18 cellular contexts compared by ENCODE assay signal in the genomic region with DNA sequence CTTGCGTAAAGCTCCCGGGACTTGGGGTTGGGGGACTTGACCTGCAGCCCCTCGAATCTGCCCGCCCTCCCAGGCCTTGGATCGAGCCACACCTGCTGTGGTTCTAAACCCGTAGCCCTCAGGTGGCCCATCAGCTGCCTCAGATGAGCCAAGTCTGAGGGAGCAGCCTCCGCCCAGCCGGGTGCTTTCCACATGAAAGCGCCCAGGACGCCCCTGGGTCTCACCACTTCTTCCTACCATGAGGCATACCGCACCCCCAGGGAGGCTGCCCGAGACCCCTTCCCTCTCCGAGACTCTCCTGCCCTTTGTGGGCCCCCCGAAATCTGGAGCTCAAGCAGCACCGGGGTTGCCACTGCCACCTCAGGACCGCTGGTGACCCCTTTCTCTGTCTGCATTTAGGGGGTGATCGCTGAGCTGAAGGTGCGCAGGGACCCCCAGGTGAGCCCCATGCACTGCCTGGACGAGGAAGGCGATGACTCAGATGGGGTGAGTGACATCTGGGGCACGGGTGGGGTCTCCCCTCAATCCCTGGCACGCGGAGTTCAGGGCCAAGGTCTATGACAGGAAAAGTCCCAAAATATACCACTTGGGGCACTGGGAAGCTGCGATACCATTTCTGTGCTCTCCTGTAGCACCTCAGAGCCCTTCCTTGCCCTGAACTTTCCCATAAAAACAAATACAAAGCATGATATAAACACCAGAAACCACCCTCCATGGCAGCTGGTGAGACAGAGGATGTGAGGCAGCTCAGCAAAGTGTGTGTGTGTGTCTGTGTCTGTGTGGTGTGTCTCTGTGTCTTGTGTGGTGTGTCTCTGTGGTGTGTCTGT.
A peak's percentile ranks its signal among the peaks of the same experiment; 100 is the strongest.
DNase-seq lines count a peak whose midpoint lies in the region; ATAC-seq and TF ChIP-seq lines count a peak whose summit lies in the region.
"Had no signal": no experiment of that assay in that cellular context is flagged by ENCODE, and none has a peak within 500 bp of the region (broad histone marks: within the 10 kb centered on the region; RNA-seq: fewer than 3 reads in every experiment).

No MANE protein-coding gene starts in this region.

- H3K27me3 ChIP-seq in CD4-positive, alpha-beta T cell (ENCODE audit: control insufficient read depth, insufficient read depth, low read length), result no peaks in the 10 kb centered on the region
- H3K27me3 ChIP-seq in HCT116 (ENCODE audit: insufficient read depth, low read length) (no peaks in the 10 kb centered on the region), upper lobe of right lung (no peaks in the 10 kb centered on the region)
- H3K27me3 ChIP-seq: neural progenitor cell had no signal

- no peaks in the 10 kb centered on the region for H3K36me3 Mint-ChIP-seq in CD4-positive, alpha-beta T cell (ENCODE audit: low read depth)
- H3K36me3 Mint-ChIP-seq in nephron (ENCODE audit: low read depth), result peaks cover 17% of the 10 kb centered on the region

- POLR2A ChIA-PET in CD4-positive, alpha-beta T cell (lab: Charles Lee), result no interaction called here
- POLR2A ChIA-PET in HCT116 (lab: Charles Lee), result no interaction called here

- no peaks in the 10 kb centered on the region for H4K20me1 ChIP-seq in HCT116 (ENCODE audit: insufficient read depth)

- no peak overlapping the region for H3K4me3 ChIP-seq in HCT116 (replicated peaks in 1 of 2; ENCODE audit: low read depth in 1 of 2, low read length in 2 of 2)
- no peak overlapping the region for H3K4me3 ChIP-seq in choroid plexus epithelial cell (ENCODE audit: low read depth, low read length)
- H3K4me3 ChIP-seq in upper lobe of right lung, result no peak overlapping the region
- H3K4me3 ChIP-seq: neural progenitor cell had no signal

- H3K4me1 ChIP-seq in HCT116 (ENCODE audit: control insufficient read depth in 1 of 2, insufficient read depth in 2 of 2, low read length in 2 of 2) (peaks cover 5 to 13% of the 10 kb centered on the region in 2 experiments; a peak in 3 of 4 replicates), upper lobe of right lung (peaks cover 31% of the 10 kb centered on the region)

- H3K9ac ChIP-seq in HCT116 (ENCODE audit: low read length), result no peak overlapping the region
- H3K9ac ChIP-seq: neural progenitor cell had no signal

- RAD21 ChIA-PET in HCT116 (lab: Charles Lee; ENCODE audit: low non-redundant PET in 1 of 2, low total read pairs in 2 of 2, uncharacterized antibody in 2 of 2, unreplicated experiment in 2 of 2), result no interaction called here

- no TSS peak for BruUV-seq in HCT116 (replicated peaks; lab: Mats Ljungman, UMichigan)

- no peaks in the 10 kb centered on the region for H3K9me3 ChIP-seq in CD4-positive, alpha-beta T cell (ENCODE audit: control insufficient read depth, low read length)
- H3K9me3 ChIP-seq in HCT116 (ENCODE audit: control insufficient read depth in 1 of 2, insufficient read depth in 1 of 2, low read depth in 1 of 2, low read length in 2 of 2) (no peaks in the 10 kb centered on the region), upper lobe of right lung (no peaks in the 10 kb centered on the region)

- TF ChIP-seq CTCF in CD4-positive, alpha-beta T cell (IDR thresholded peaks at IDR 0.05), result no peak
- no peak for TF ChIP-seq CTCF in HCT116 (IDR thresholded peaks at IDR 0.05 in 2 of 3, conservative IDR thresholded peaks at IDR 0.05 in 1 of 3; ENCODE audit: borderline replicate concordance in 1 of 3, insufficient read depth in 1 of 3, low read depth in 2 of 3, low read length in 2 of 3)
- TF ChIP-seq CTCF in choroid plexus epithelial cell (conservative IDR thresholded peaks at IDR 0.05; ENCODE audit: low read depth, low read length), result peak; percentile 16
- TF ChIP-seq CTCF in nephron (IDR thresholded peaks at IDR 0.05; ENCODE audit: unreplicated experiment in 3 of 3), result no peak
- TF ChIP-seq CTCF in upper lobe of right lung (IDR thresholded peaks at IDR 0.05), result no peak

- H3K36me3 ChIP-seq in HCT116 (ENCODE audit: control insufficient read depth in 1 of 2, insufficient read depth in 2 of 2, low read length in 2 of 2), result peaks cover 0 to 15% of the 10 kb centered on the region in 2 experiments; a peak in 1 of 4 replicates
- H3K36me3 ChIP-seq in upper lobe of right lung, result peaks cover 4% of the 10 kb centered on the region
- H3K36me3 ChIP-seq: neural progenitor cell had no signal

- DNase-seq in CD4-positive, alpha-beta T cell, result no peak
- DNase-seq in HCT116 (ENCODE audit: low read depth, low spot score) (no peak), choroid plexus epithelial cell (ENCODE audit: low read depth) (peak; percentile 25), NCI-H82 treated with DMSO at 0.1 percent for 48 hours (lab: John Stamatoyannopoulos, UW; ENCODE audit: unreplicated experiment) (no peak), upper lobe of right lung (no peak)
- DNase-seq in stimulated activated CD4-positive, alpha-beta T cell treated with anti-CD3 and anti-CD28 coated beads, Interleukin-2, amount 100 ng/mL, for 24 hours, result no peak
- DNase-seq: activated CD4-positive, alpha-beta T cell treated with anti-CD3 and anti-CD28 coated beads, Interleukin-2, amount 50 U/mL, for 1 hour; activated naive CD4-positive, alpha-beta T cell treated with Interleukin-2 at 50 U/mL for 16 hours; COR-L47; cortex of kidney; H7; left colon; midbrain; NCI-H1436; NCI-H69; SW 1271 had no signal

- intact Hi-C loops in CD4-positive, alpha-beta T cell (cut with DNase I, micrococcal nuclease), result no loop called here
- intact Hi-C loops in HCT116 (cut with micrococcal nuclease) (loop anchor here (10.0 kb wide), 1 partner anchor 351 kb away; no protein-coding TSS in a partner anchor), upper lobe of right lung (cut with DNase I) (no loop called here)

- H2AFZ ChIP-seq in HCT116 (ENCODE audit: low read depth, low read length, poor library complexity, severe bottlenecking), result no peak overlapping the region
- H2AFZ ChIP-seq: neural progenitor cell had no signal

- H3K9me3 Mint-ChIP-seq in CD4-positive, alpha-beta T cell, result no peaks in the 10 kb centered on the region
- H3K9me3 Mint-ChIP-seq in nephron, result no peaks in the 10 kb centered on the region
- H3K9me3 Mint-ChIP-seq: neural progenitor cell had no signal

- H3K27me3 Mint-ChIP-seq in CD4-positive, alpha-beta T cell, result no peaks in the 10 kb centered on the region
- no peaks in the 10 kb centered on the region for H3K27me3 Mint-ChIP-seq in nephron (ENCODE audit: low read depth)

- no peak overlapping the region for H3K4me3 Mint-ChIP-seq in CD4-positive, alpha-beta T cell
- no peak overlapping the region for H3K4me3 Mint-ChIP-seq in nephron

- no peak for TF ChIP-seq POLR2A in HCT116 (IDR thresholded peaks at IDR 0.05; ENCODE audit: borderline replicate concordance, extremely low read depth, insufficient read depth, insufficient read length)

- no peak overlapping the region for H3K27ac ChIP-seq in CD4-positive, alpha-beta T cell (ENCODE audit: low read depth, low read length)
- peak overlapping the region; percentile 10; the same call in 1 of the 2 replicates for H3K27ac ChIP-seq in HCT116 (ENCODE audit: low read depth, low read length)
- no peak overlapping the region for H3K27ac ChIP-seq in upper lobe of right lung
- H3K27ac ChIP-seq: neural progenitor cell had no signal

- H3K79me2 ChIP-seq in HCT116 (ENCODE audit: insufficient read depth, low read length), result peaks cover 4% of the 10 kb centered on the region; the same call in 1 of the 2 replicates

- no peak overlapping the region for H3K4me2 ChIP-seq in HCT116 (ENCODE audit: low read length)
- H3K4me2 ChIP-seq: neural progenitor cell had no signal

- CTCF ChIA-PET in CD4-positive, alpha-beta T cell (lab: Charles Lee), result no interaction called here
- CTCF ChIA-PET in HCT116 (lab: Charles Lee), result no interaction called here

- H3K9me2 ChIP-seq in HCT116 (ENCODE audit: insufficient read depth), result no peaks in the 10 kb centered on the region

- H3K27ac Mint-ChIP-seq in CD4-positive, alpha-beta T cell, result peak overlapping the region; percentile 38
- peak overlapping the region in 2 of 3 experiments; percentile 12 to 33 for H3K27ac Mint-ChIP-seq in nephron
- H3K27ac Mint-ChIP-seq: neural progenitor cell had no signal

- no peak for ATAC-seq in CD4-positive, alpha-beta T cell (ENCODE audit: poor library complexity)
- no peak for ATAC-seq in HCT116
- no peak for ATAC-seq in upper lobe of right lung
- ATAC-seq: left colon had no signal

- no peak for TF ChIP-seq RAD21 in HCT116 (IDR thresholded peaks at IDR 0.05; ENCODE audit: low read depth)

- peaks cover 29% of the 10 kb centered on the region for H3K4me1 Mint-ChIP-seq in CD4-positive, alpha-beta T cell (ENCODE audit: low read depth)
- H3K4me1 Mint-ChIP-seq in nephron, result peaks cover 35% of the 10 kb centered on the region

TF ChIP-seq in HCT116, 20 proteins besides CTCF, POLR2A, EP300 and RAD21 (continues in another document):
- TF ChIP-seq CBX3 (IDR thresholded peaks at IDR 0.05; ENCODE audit: low read depth), result no peak
- no peak for TF ChIP-seq TCF7L2 (IDR thresholded peaks at IDR 0.05; ENCODE audit: borderline replicate concordance, extremely low read depth, insufficient read depth, insufficient read length)
- TF ChIP-seq SIN3A (IDR thresholded peaks at IDR 0.05; ENCODE audit: low read depth), result no peak
- TF ChIP-seq SRF (IDR thresholded peaks at IDR 0.05; ENCODE audit: low read depth), result no peak
- no peak for TF ChIP-seq ZFX (IDR thresholded peaks at IDR 0.05)
- TF ChIP-seq EZH2 (IDR thresholded peaks at IDR 0.05), result no peak
- no peak for TF ChIP-seq CEBPB (IDR thresholded peaks at IDR 0.05; ENCODE audit: low read depth)
- no peak for TF ChIP-seq EGR1 (IDR thresholded peaks at IDR 0.05; ENCODE audit: low read depth)
- TF ChIP-seq, protein P1, sequence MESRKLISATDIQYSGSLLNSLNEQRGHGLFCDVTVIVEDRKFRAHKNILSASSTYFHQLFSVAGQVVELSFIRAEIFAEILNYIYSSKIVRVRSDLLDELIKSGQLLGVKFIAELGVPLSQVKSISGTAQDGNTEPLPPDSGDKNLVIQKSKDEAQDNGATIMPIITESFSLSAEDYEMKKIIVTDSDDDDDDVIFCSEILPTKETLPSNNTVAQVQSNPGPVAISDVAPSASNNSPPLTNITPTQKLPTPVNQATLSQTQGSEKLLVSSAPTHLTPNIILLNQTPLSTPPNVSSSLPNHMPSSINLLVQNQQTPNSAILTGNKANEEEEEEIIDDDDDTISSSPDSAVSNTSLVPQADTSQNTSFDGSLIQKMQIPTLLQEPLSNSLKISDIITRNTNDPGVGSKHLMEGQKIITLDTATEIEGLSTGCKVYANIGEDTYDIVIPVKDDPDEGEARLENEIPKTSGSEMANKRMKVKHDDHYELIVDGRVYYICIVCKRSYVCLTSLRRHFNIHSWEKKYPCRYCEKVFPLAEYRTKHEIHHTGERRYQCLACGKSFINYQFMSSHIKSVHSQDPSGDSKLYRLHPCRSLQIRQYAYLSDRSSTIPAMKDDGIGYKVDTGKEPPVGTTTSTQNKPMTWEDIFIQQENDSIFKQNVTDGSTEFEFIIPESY (IDR thresholded peaks at IDR 0.05; ENCODE audit: extremely low read depth, insufficient replicate concordance, low read length), result no peak
- no peak for TF ChIP-seq ELF1 (IDR thresholded peaks at IDR 0.05; ENCODE audit: borderline replicate concordance, low read depth)
- TF ChIP-seq JUND (IDR thresholded peaks at IDR 0.05), result no peak
- no peak for TF ChIP-seq FOSL1 (IDR thresholded peaks at IDR 0.05; ENCODE audit: low read depth)
- no peak for TF ChIP-seq EZH2phosphoT487 (IDR thresholded peaks at IDR 0.05; ENCODE audit: borderline replicate concordance)
- TF ChIP-seq SP1 (IDR thresholded peaks at IDR 0.05; ENCODE audit: low read depth), result no peak
